In the genomic region with DNA sequence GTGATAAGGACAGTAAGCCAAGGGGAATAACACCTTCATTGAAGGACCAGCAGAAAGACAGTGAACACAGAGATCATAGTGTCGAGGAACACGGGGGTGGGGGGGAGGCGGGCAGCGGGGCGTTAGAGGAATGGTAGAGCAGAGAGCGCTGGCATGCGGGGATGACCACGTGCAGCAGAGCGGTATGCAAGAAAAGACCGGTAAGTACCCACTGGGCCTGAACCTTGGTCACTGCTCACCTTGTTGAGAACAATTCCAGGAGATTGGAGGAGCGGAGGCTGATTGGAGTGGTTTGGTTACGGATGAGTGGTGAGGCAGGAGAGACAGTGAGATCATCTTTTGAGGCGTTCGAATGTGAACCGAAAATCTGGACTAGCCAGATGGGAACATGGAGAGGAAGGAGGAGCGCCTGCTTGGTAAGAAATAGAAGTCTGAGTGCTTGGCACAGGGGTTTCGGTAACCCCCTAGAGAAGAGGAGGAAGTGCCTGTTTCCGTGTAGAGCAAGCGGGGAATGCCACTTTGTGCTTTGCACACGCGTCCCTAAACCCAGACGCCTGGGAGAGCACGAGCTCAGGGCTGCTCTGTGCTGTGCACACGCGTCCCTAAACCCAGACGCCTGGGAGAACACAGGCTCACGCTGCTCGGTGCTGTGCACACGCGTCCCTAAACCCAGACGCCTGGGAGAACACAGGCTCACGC, we compare ENCODE assay signal across 20 cellular contexts.
DNase-seq lines count a peak whose midpoint lies in the region; TF ChIP-seq lines count a peak whose summit lies in the region.
"Had no signal": no experiment of that assay in that cellular context is flagged by ENCODE, and none has a peak within 500 bp of the region (broad histone marks: within the 10 kb centered on the region; RNA-seq: fewer than 3 reads in every experiment).

No MANE protein-coding gene starts in this region.

- no peaks in the 10 kb centered on the region for H3K27me3 Mint-ChIP-seq in Calu3 (ENCODE audit: unreplicated experiment)
- H3K27me3 Mint-ChIP-seq in activated T-helper 2 cell treated with anti-CD3 and anti-CD28 coated beads, Interferon-gamma antibody, Interleukin-2, Interleukin-4, amounts not matched to agents 10 μg/mL and 5 μg/mL and 100 μg/mL, durations not matched to agents 14 hours and 24 hours and 36 hours (ENCODE audit: low read depth) = no peaks in the 10 kb centered on the region
- H3K27me3 Mint-ChIP-seq in nephron progenitor cell (ENCODE audit: low read depth, poor library complexity) = peaks cover 3% of the 10 kb centered on the region
- H3K27me3 Mint-ChIP-seq: natural killer cell treated with Interleukin-12 subunit alpha and Interleukin-12 subunit beta and Interleukin-15 and Interleukin-18, amount 100 ng/mL, for 72 hours; progenitor cell of endocrine pancreas had no signal

- TF ChIP-seq CTCF in Calu3 (IDR thresholded peaks at IDR 0.05; ENCODE audit: unreplicated experiment) (no peak), nephron progenitor cell (IDR thresholded peaks at IDR 0.05) (no peak)

- no peak overlapping the region for H3K4me3 Mint-ChIP-seq in Calu3 (ENCODE audit: low read depth, unreplicated experiment)
- no peak overlapping the region for H3K4me3 Mint-ChIP-seq in activated T-helper 2 cell treated with anti-CD3 and anti-CD28 coated beads, Interferon-gamma antibody, Interleukin-2, Interleukin-4, amounts not matched to agents 10 μg/mL and 5 μg/mL and 100 μg/mL, durations not matched to agents 14 hours and 24 hours and 36 hours (ENCODE audit: low read depth)
- no peak overlapping the region for H3K4me3 Mint-ChIP-seq in nephron progenitor cell
- H3K4me3 Mint-ChIP-seq: natural killer cell treated with Interleukin-12 subunit alpha and Interleukin-12 subunit beta and Interleukin-15 and Interleukin-18, amount 100 ng/mL, for 72 hours had no signal

- BruUV-seq in Calu3 (replicated peaks; lab: Mats Ljungman, UMichigan) = no TSS peak

- intact Hi-C loops in Calu3 (cut with micrococcal nuclease; ENCODE audit: unreplicated experiment) = no loop called here
- intact Hi-C loops in activated T-helper 2 cell treated with anti-CD3 and anti-CD28 coated beads, Interferon-gamma antibody, Interleukin-2, Interleukin-4, amounts not matched to agents 10 μg/mL and 5 μg/mL and 100 μg/mL, durations not matched to agents 14 hours and 24 hours and 36 hours (cut with micrococcal nuclease) = no loop called here

- H3K27ac Mint-ChIP-seq in Calu3 (ENCODE audit: unreplicated experiment) = peak overlapping the region; percentile 66
- H3K27ac Mint-ChIP-seq in activated T-helper 2 cell treated with anti-CD3 and anti-CD28 coated beads, Interferon-gamma antibody, Interleukin-2, Interleukin-4, amounts not matched to agents 10 μg/mL and 5 μg/mL and 100 μg/mL, durations not matched to agents 14 hours and 24 hours and 36 hours = peak overlapping the region; percentile 15
- H3K27ac Mint-ChIP-seq in nephron progenitor cell = peak overlapping the region; percentile 6
- H3K27ac Mint-ChIP-seq: natural killer cell treated with Interleukin-12 subunit alpha and Interleukin-12 subunit beta and Interleukin-15 and Interleukin-18, amount 100 ng/mL, for 72 hours had no signal

- H3K9me3 Mint-ChIP-seq in Calu3 (ENCODE audit: low read depth, unreplicated experiment) = no peaks in the 10 kb centered on the region
- no peaks in the 10 kb centered on the region for H3K9me3 Mint-ChIP-seq in activated T-helper 2 cell treated with anti-CD3 and anti-CD28 coated beads, Interferon-gamma antibody, Interleukin-2, Interleukin-4, amounts not matched to agents 10 μg/mL and 5 μg/mL and 100 μg/mL, durations not matched to agents 14 hours and 24 hours and 36 hours
- no peaks in the 10 kb centered on the region for H3K9me3 Mint-ChIP-seq in nephron progenitor cell
- H3K9me3 Mint-ChIP-seq: natural killer cell treated with Interleukin-12 subunit alpha and Interleukin-12 subunit beta and Interleukin-15 and Interleukin-18, amount 100 ng/mL, for 72 hours had no signal

- CTCF ChIA-PET in Calu3 (lab: Charles Lee) = no interaction called here

- H3K4me1 Mint-ChIP-seq in Calu3 (ENCODE audit: low read depth, unreplicated experiment) (peaks cover 29% of the 10 kb centered on the region), nephron progenitor cell (peaks cover 15% of the 10 kb centered on the region)
- peaks cover 10% of the 10 kb centered on the region for H3K4me1 Mint-ChIP-seq in activated T-helper 2 cell treated with anti-CD3 and anti-CD28 coated beads, Interferon-gamma antibody, Interleukin-2, Interleukin-4, amounts not matched to agents 10 μg/mL and 5 μg/mL and 100 μg/mL, durations not matched to agents 14 hours and 24 hours and 36 hours (ENCODE audit: low read depth)

- peaks cover 20% of the 10 kb centered on the region for H3K36me3 Mint-ChIP-seq in Calu3 (ENCODE audit: insufficient read depth, unreplicated experiment)
- peaks cover 9% of the 10 kb centered on the region for H3K36me3 Mint-ChIP-seq in activated T-helper 2 cell treated with anti-CD3 and anti-CD28 coated beads, Interferon-gamma antibody, Interleukin-2, Interleukin-4, amounts not matched to agents 10 μg/mL and 5 μg/mL and 100 μg/mL, durations not matched to agents 14 hours and 24 hours and 36 hours (ENCODE audit: low read depth)
- H3K36me3 Mint-ChIP-seq in nephron progenitor cell (ENCODE audit: low read depth) = peaks cover 50% of the 10 kb centered on the region

- DNase-seq in DMS 273 (lab: John Stamatoyannopoulos, UW; ENCODE audit: unreplicated experiment) (peak; percentile 7), DMS 273 treated with DMSO at 0.1 percent for 48 hours (lab: John Stamatoyannopoulos, UW) (no peak), Calu3 (no peak), nephron progenitor cell (no peak), NCI-H1105 (lab: John Stamatoyannopoulos, UW) (no peak), iPS-NIHi11 (ENCODE audit: low spot score) (no peak)
- no peak for DNase-seq in activated T-helper 2 cell treated with anti-CD3 and anti-CD28 coated beads, Interferon-gamma antibody, Interleukin-2, Interleukin-4, amounts not matched to agents 10 μg/mL and 5 μg/mL and 100 μg/mL, durations not matched to agents 14 hours and 24 hours and 36 hours (ENCODE audit: low spot score)
- DNase-seq in stimulated activated CD4-positive, alpha-beta T cell treated with anti-CD3 and anti-CD28 coated beads, Interleukin-4, amount 100 ng/mL, for 1 hour = no peak
- DNase-seq: activated CD4-positive, alpha-beta T cell treated with anti-CD3 and anti-CD28 coated beads, Interleukin-2, amount 50 U/mL, for 4 hours; activated naive CD4-positive, alpha-beta T cell; COR-L47; cortex of kidney; KG1; NCI-H146; NCI-H446; NK-92 treated with Interleukin-12 subunit alpha and Interleukin-12 subunit beta, amount 100 ng/mL, for 24 hours; T-helper 2 cell; testis had no signal

Comparison
In these comparisons a context has a peak if more than half of its experiments do, and no peak if none do; other contexts are left out.
1. H3K27ac Mint-ChIP-seq: peak in every context shown above with its lines; median percentile 66 in Calu3; 15 in activated T-helper 2 cell treated with anti-CD3 and anti-CD28 coated beads, Interferon-gamma antibody, Interleukin-2, Interleukin-4, amounts not matched to agents 10 μg/mL and 5 μg/mL and 100 μg/mL, durations not matched to agents 14 hours and 24 hours and 36 hours; 6 in nephron progenitor cell.